18 cellular contexts compared by ENCODE assay signal in the genomic region with DNA sequence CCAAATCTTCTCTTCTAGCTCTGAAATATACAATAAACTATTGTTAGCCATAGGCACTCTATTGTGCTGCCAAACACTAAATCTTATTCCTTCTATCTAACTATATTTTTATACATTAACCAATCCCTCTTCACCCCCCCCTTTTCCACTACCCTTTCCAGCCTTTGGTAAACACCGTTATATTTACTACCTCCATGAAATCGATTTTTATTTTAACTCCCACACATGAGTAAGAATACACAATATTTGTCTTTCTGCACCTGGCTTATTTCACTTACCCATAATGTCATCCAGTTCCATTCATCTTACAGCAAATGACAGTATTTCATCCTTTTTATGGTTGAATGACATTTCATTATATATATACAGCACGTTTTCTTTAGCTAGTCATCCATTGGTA. TPM values are rescaled to one million over a fixed set of nuclear protein-coding genes. Genes with fewer than 3 reads are reported as not detected.
A peak's percentile ranks its signal among the peaks of the same experiment; 100 is the strongest.
DNase-seq lines count a peak whose midpoint lies in the region; ATAC-seq and TF ChIP-seq lines count a peak whose summit lies in the region.
"Had no signal": no experiment of that assay in that cellular context is flagged by ENCODE, and none has a peak within 500 bp of the region (broad histone marks: within the 10 kb centered on the region; RNA-seq: fewer than 3 reads in every experiment).

No MANE protein-coding gene starts in this region.

- intact Hi-C loops in mucosa of descending colon (cut with DNase I, micrococcal nuclease): no loop called here
- intact Hi-C loops in Caco-2 (cut with micrococcal nuclease; ENCODE audit: unreplicated experiment): no loop called here

- peaks cover 10% of the 10 kb centered on the region for H3K27me3 Mint-ChIP-seq in Caco-2 (ENCODE audit: insufficient read depth, unreplicated experiment)

- H3K36me3 Mint-ChIP-seq in Caco-2 (ENCODE audit: insufficient read depth, unreplicated experiment): no peaks in the 10 kb centered on the region

- peaks cover 35% of the 10 kb centered on the region for H3K9me3 ChIP-seq in mucosa of descending colon
- peaks cover 30% of the 10 kb centered on the region for H3K9me3 ChIP-seq in Caco-2

- H3K9me3 Mint-ChIP-seq in Caco-2 (ENCODE audit: unreplicated experiment): peaks cover 51% of the 10 kb centered on the region

- no TSS peak for BruUV-seq in Caco-2 (replicated peaks; lab: Mats Ljungman, UMichigan)

- no peaks in the 10 kb centered on the region for H3K4me1 ChIP-seq in mucosa of descending colon (ENCODE audit: low read depth)
- H3K4me1 ChIP-seq in Caco-2: no peaks in the 10 kb centered on the region

- H3K4me3 Mint-ChIP-seq in Caco-2 (ENCODE audit: unreplicated experiment): no peak overlapping the region
- H3K4me3 Mint-ChIP-seq: CD8-positive, alpha-beta memory T cell; T-helper 1 cell treated with Interleukin-12 subunit alpha and Interleukin-12 subunit beta and Interleukin-4 antibody, amounts not matched to agents 30 μg/mL and 1 μg/mL, for 36 hours had no signal

- POLR2A ChIA-PET in Caco-2 (lab: Charles Lee): no interaction called here

- no peaks in the 10 kb centered on the region for H3K27me3 ChIP-seq in Caco-2 (replicated peaks; ENCODE audit: control insufficient read depth, insufficient read depth, low read length)
- H3K27me3 ChIP-seq: MG63 had no signal

- H3K4me3 ChIP-seq in mucosa of descending colon (no peak overlapping the region), Caco-2 (ENCODE audit: low read depth, low read length) (no peak overlapping the region)
- H3K4me3 ChIP-seq: MG63 had no signal

- TF ChIP-seq CTCF in mucosa of descending colon (IDR thresholded peaks at IDR 0.05): no peak
- TF ChIP-seq CTCF in Caco-2 (IDR thresholded peaks at IDR 0.05; ENCODE audit: insufficient read depth in 1 of 2, low read depth in 1 of 2, low read length in 1 of 2, severe bottlenecking in 1 of 2, unreplicated experiment in 1 of 2): no peak

- no peaks in the 10 kb centered on the region for H3K36me3 ChIP-seq in mucosa of descending colon (ENCODE audit: low read depth)
- no peaks in the 10 kb centered on the region for H3K36me3 ChIP-seq in Caco-2 (ENCODE audit: control insufficient read depth, insufficient read depth, low read length)
- H3K36me3 ChIP-seq: MG63 had no signal

- no peaks in the 10 kb centered on the region for H3K4me1 Mint-ChIP-seq in Caco-2 (ENCODE audit: low read depth, unreplicated experiment)
- H3K4me1 Mint-ChIP-seq: CD8-positive, alpha-beta memory T cell had no signal

- CTCF ChIA-PET in Caco-2 (lab: Charles Lee): no interaction called here

- no peak overlapping the region for H3K27ac Mint-ChIP-seq in Caco-2 (ENCODE audit: unreplicated experiment)
- H3K27ac Mint-ChIP-seq: CD8-positive, alpha-beta memory T cell; T-helper 1 cell treated with Interleukin-12 subunit alpha and Interleukin-12 subunit beta and Interleukin-4 antibody, amounts not matched to agents 30 μg/mL and 1 μg/mL, for 36 hours had no signal

- DNase-seq in DMS53 (lab: John Stamatoyannopoulos, UW): peak; percentile 83
- peak; percentile 86 for DNase-seq in NCI-H1417 treated with DMSO at 0.1 percent for 48 hours (lab: John Stamatoyannopoulos, UW)
- DNase-seq in NCI-H748 treated with DMSO at 0.1 percent for 48 hours (lab: John Stamatoyannopoulos, UW): peak; percentile 64
- DNase-seq in mucosa of descending colon: no peak
- no peak for DNase-seq in Caco-2
- DNase-seq in stimulated activated CD4-positive, alpha-beta T cell treated with anti-CD3 and anti-CD28 coated beads, Interleukin-2, amount 100 ng/mL, for 48 hours: no peak
- DNase-seq in NCI-H2196 (lab: John Stamatoyannopoulos, UW; ENCODE audit: unreplicated experiment): no peak
- DNase-seq: CD8-positive, alpha-beta memory T cell; DMS79 treated with DMSO at 0.1 percent for 48 hours; H7; MG63; NCI-H1436; NCI-H2171; NCI-H524 treated with DMSO at 0.1 percent for 48 hours had no signal

- peak; percentile 81 for ATAC-seq in mucosa of descending colon
- ATAC-seq: Panc1, Right ventricle myocardium inferior, SK-N-SH treated with all-trans-retinoic acid at 6 μM for 48 hours had no signal

RNA-seq across cellular contexts. Expression of a gene that starts 34.0 kb away (rescaled TPM):
- total RNA-seq in mucosa of descending colon: 10 to 100 TPM; 22.6 to 82.4 (median 63.7) TPM
- 21.1 and 21.4 TPM in 2 replicates for total RNA-seq in Caco-2 (2022)

Comparison
In these comparisons a context has a peak if more than half of its experiments do, and no peak if none do; other contexts are left out.
1. DNase-seq: peak in DMS53 (single experiment), NCI-H1417 treated with DMSO at 0.1 percent for 48 hours (single experiment) and NCI-H748 treated with DMSO at 0.1 percent for 48 hours (single experiment); none in mucosa of descending colon (0 of 3), Caco-2 (0 of 2), stimulated activated CD4-positive, alpha-beta T cell treated with anti-CD3 and anti-CD28 coated beads, Interleukin-2, amount 100 ng/mL, for 48 hours (0 of 2) and NCI-H2196 (single experiment).